In genomic region chr1:243253927-243254232, GRCh38 we compare ENCODE assay signal across 8 cellular contexts. TPM values are rescaled to one million over a fixed set of nuclear protein-coding genes. Genes with fewer than 3 reads are reported as not detected.
DNase-seq lines count a peak whose midpoint lies in the region; ATAC-seq and TF ChIP-seq lines count a peak whose summit lies in the region.

No MANE protein-coding gene starts in this region.

- no peaks in the 10 kb centered on the region for H3K36me3 ChIP-seq in right atrium auricular region
- H3K36me3 ChIP-seq in left lung = no peaks in the 10 kb centered on the region
- H3K36me3 ChIP-seq in tibial nerve = no peaks in the 10 kb centered on the region

- H3K4me1 ChIP-seq in right atrium auricular region = peaks cover 0 to 46% of the 10 kb centered on the region in 2 donors
- peaks cover 4 to 57% of the 10 kb centered on the region in 2 donors for H3K4me1 ChIP-seq in left lung
- H3K4me1 ChIP-seq in tibial nerve = peaks cover 0 to 67% (median 25%) of the 10 kb centered on the region in 4 donors

- peak overlapping the region; percentile 76 for H3K27ac Mint-ChIP-seq in activated naive CD8-positive, alpha-beta T cell treated with anti-CD3 and anti-CD28 coated beads for 36 hours

- peaks cover 30% of the 10 kb centered on the region for H3K4me1 Mint-ChIP-seq in activated naive CD8-positive, alpha-beta T cell treated with anti-CD3 and anti-CD28 coated beads for 36 hours

- no peak for TF ChIP-seq EP300 in tibial nerve (IDR thresholded peaks at IDR 0.05)

- H3K4me3 ChIP-seq in right atrium auricular region = peak overlapping the region; percentile 81 to 96
- peak overlapping the region; percentile 76 to 86 for H3K4me3 ChIP-seq in left lung
- H3K4me3 ChIP-seq in tibial nerve = peak overlapping the region; percentile 52 to 83 (median 74)

- no peak for ATAC-seq in left ventricle myocardium superior
- no peak for ATAC-seq in left lung
- no peak for ATAC-seq in GM18520 (IDR thresholded peaks at IDR 0.05; ENCODE audit: unreplicated experiment)

- H3K36me3 Mint-ChIP-seq in activated naive CD8-positive, alpha-beta T cell treated with anti-CD3 and anti-CD28 coated beads for 36 hours = peaks cover 7% of the 10 kb centered on the region

- H3K27ac ChIP-seq in right atrium auricular region = peak overlapping the region; percentile 96 to 98
- peak overlapping the region; percentile 99 for H3K27ac ChIP-seq in left lung
- H3K27ac ChIP-seq in tibial nerve = peak overlapping the region; percentile 91 to 97 (median 94)

- no peaks in the 10 kb centered on the region for H3K9me3 Mint-ChIP-seq in activated naive CD8-positive, alpha-beta T cell treated with anti-CD3 and anti-CD28 coated beads for 36 hours

- no peaks in the 10 kb centered on the region for H3K27me3 Mint-ChIP-seq in activated naive CD8-positive, alpha-beta T cell treated with anti-CD3 and anti-CD28 coated beads for 36 hours

- H3K9me3 ChIP-seq in right atrium auricular region (no peaks in the 10 kb centered on the region), left lung (no peaks in the 10 kb centered on the region), tibial nerve (no peaks in the 10 kb centered on the region)

- no peak for DNase-seq in right atrium auricular region (ENCODE audit: low spot score)
- DNase-seq in left ventricle myocardium superior = no peak
- no peak for DNase-seq in activated naive CD8-positive, alpha-beta T cell treated with anti-CD3 and anti-CD28 coated beads for 36 hours
- no peak for DNase-seq in left lung
- DNase-seq in tibial nerve (ENCODE audit: low spot score in 2 of 2) = no peak
- DNase-seq in G401 (ENCODE audit: low spot score) = no peak
- DNase-seq in HT-29 (ENCODE audit: low spot score) = no peak

- 3 to 4% methylated on average over 4 of the region's 4 CpGs for WGBS in tibial nerve, 2 donors

- peak overlapping the region; percentile 93 for H3K4me3 Mint-ChIP-seq in activated naive CD8-positive, alpha-beta T cell treated with anti-CD3 and anti-CD28 coated beads for 36 hours

- no peak for TF ChIP-seq CTCF in right atrium auricular region (IDR thresholded peaks at IDR 0.05)
- TF ChIP-seq CTCF in left lung (IDR thresholded peaks at IDR 0.05) = no peak
- no peak for TF ChIP-seq CTCF in tibial nerve (IDR thresholded peaks at IDR 0.05)

- in situ Hi-C loops in G401 (cut with HindIII; ENCODE audit: low sequenced_read_pairs) = no loop called here

- H3K27me3 ChIP-seq in right atrium auricular region (no peaks in the 10 kb centered on the region), left lung (no peaks in the 10 kb centered on the region), tibial nerve (no peaks in the 10 kb centered on the region)

- no peak for TF ChIP-seq POLR2A in tibial nerve (IDR thresholded peaks at IDR 0.05)

- intact Hi-C loops in left ventricle myocardium superior (cut with micrococcal nuclease) (no loop called here), left lung (cut with DNase I) (no loop called here)

RNA-seq across cellular contexts. Expression of gene CEP170, which starts 1.2 kb away (rescaled TPM):
- total RNA-seq in right atrium auricular region (10 to 100 TPM; 28.4 to 29.1 TPM), left ventricle myocardium superior (36.4 TPM), left lung (100 to 1,000 TPM in 1 of 2 donors, 10 to 100 TPM in 1; 72.2 to 111 TPM), tibial nerve (10 to 100 TPM; 43.7 to 91.8 (median 76.7) TPM)
- 10 to 100 TPM; 44.3 to 47.4 TPM for total RNA-seq in activated naive CD8-positive, alpha-beta T cell treated with anti-CD3 and anti-CD28 coated beads for 36 hours
- total RNA-seq in G401 (2014; rRNA removed; shearing (Covaris generic)) = 33.6 and 36.5 TPM in 2 replicates
- 21.8 and 22.2 TPM in 2 replicates for total RNA-seq in HT-29 (2014; rRNA removed; shearing (Covaris generic))

RNA-seq across cellular contexts. Expression of gene SDCCAG8, which starts 2.0 kb away (rescaled TPM):
- total RNA-seq in right atrium auricular region = 10 to 100 TPM; 29.0 to 34.5 TPM
- total RNA-seq in left ventricle myocardium superior = 21.1 TPM
- 10 to 100 TPM; 24.2 to 24.7 TPM for total RNA-seq in activated naive CD8-positive, alpha-beta T cell treated with anti-CD3 and anti-CD28 coated beads for 36 hours
- total RNA-seq in left lung = 10 to 100 TPM; 62.2 to 83.7 TPM
- total RNA-seq in tibial nerve = 10 to 100 TPM; 39.0 to 86.5 (median 56.0) TPM
- 10.8 and 18.7 TPM in 2 replicates for total RNA-seq in G401 (2014; rRNA removed; shearing (Covaris generic))
- 5.9 and 9.7 TPM in 2 replicates for total RNA-seq in HT-29 (2014; rRNA removed; shearing (Covaris generic))
